ENCODE assay signal across 14 cellular contexts in genomic region chr4:128825226-128825625, GRCh38. TPM values are rescaled to one million over a fixed set of nuclear protein-coding genes. Genes with fewer than 3 reads are reported as not detected.
DNase-seq lines count a peak whose midpoint lies in the region; ATAC-seq, FAIRE-seq and TF ChIP-seq lines count a peak whose summit lies in the region.
"Had no signal": no experiment of that assay in that cellular context is flagged by ENCODE, and none has a peak within 500 bp of the region (broad histone marks: within the 10 kb centered on the region; RNA-seq: fewer than 3 reads in every experiment).

No MANE protein-coding gene starts in this region.

- H2BK5ac ChIP-seq in mesenchymal stem cell (ENCODE audit: low read depth, low read length, poor library complexity, severe bottlenecking) = no peak overlapping the region

- no peak overlapping the region for H4K8ac ChIP-seq in mesenchymal stem cell (ENCODE audit: low read length)

- no peaks in the 10 kb centered on the region for H3K27me3 Mint-ChIP-seq in natural killer cell (ENCODE audit: low read depth in 2 of 2)
- no peaks in the 10 kb centered on the region for H3K27me3 Mint-ChIP-seq in natural killer cell treated with Interleukin-12 subunit alpha and Interleukin-12 subunit beta and Interleukin-15 and Interleukin-18, amount 100 ng/mL, for 72 hours

- 23% methylated on average over 7 of the region's 7 CpGs for WGBS in K562 (ENCODE audit: insufficient coverage, low coverage, missing lambda C conversion rate)
- WGBS in mesenchymal stem cell = 84% methylated on average over 7 of the region's 7 CpGs

- H3K23ac ChIP-seq in mesenchymal stem cell (ENCODE audit: low read length in 2 of 2) = no peak overlapping the region

- H2AFZ ChIP-seq in K562 (ENCODE audit: low read depth, low read length) (no peak overlapping the region), mesenchymal stem cell (ENCODE audit: low read depth, low read length) (no peak overlapping the region)

- H3K27ac Mint-ChIP-seq in natural killer cell = peak overlapping the region; percentile 10 to 48
- H3K27ac Mint-ChIP-seq in natural killer cell treated with Interleukin-12 subunit alpha and Interleukin-12 subunit beta and Interleukin-15 and Interleukin-18, amount 100 ng/mL, for 72 hours = peak overlapping the region in 1 of 2 donors; percentile 47

- no peak overlapping the region for H3K14ac ChIP-seq in mesenchymal stem cell (ENCODE audit: low read length in 2 of 2)

- ATAC-seq in natural killer cell = no peak
- no peak for ATAC-seq in natural killer cell treated with Interleukin-12 subunit alpha and Interleukin-12 subunit beta and Interleukin-15 and Interleukin-18, amount 100 ng/mL, for 72 hours
- ATAC-seq in K562 = peak; percentile 83
- ATAC-seq in HG03571 (IDR thresholded peaks at IDR 0.05; ENCODE audit: unreplicated experiment) = no peak

- TF ChIP-seq EP300 in K562 (IDR thresholded peaks at IDR 0.05; ENCODE audit: low read length) = no peak

- H3K4me2 ChIP-seq in K562 (ENCODE audit: insufficient read depth, low read length) = peak overlapping the region; percentile 28
- no peak overlapping the region for H3K4me2 ChIP-seq in mesenchymal stem cell (ENCODE audit: low read length, poor library complexity, severe bottlenecking)

- H3K36me3 Mint-ChIP-seq in natural killer cell = no peaks in the 10 kb centered on the region
- no peaks in the 10 kb centered on the region for H3K36me3 Mint-ChIP-seq in natural killer cell treated with Interleukin-12 subunit alpha and Interleukin-12 subunit beta and Interleukin-15 and Interleukin-18, amount 100 ng/mL, for 72 hours

- H3K4me1 Mint-ChIP-seq in natural killer cell = peaks cover 65 to 66% of the 10 kb centered on the region in 2 donors
- H3K4me1 Mint-ChIP-seq in natural killer cell treated with Interleukin-12 subunit alpha and Interleukin-12 subunit beta and Interleukin-15 and Interleukin-18, amount 100 ng/mL, for 72 hours (ENCODE audit: low read depth in 2 of 2) = peaks cover 40 to 43% of the 10 kb centered on the region in 2 donors

- in situ Hi-C loops in K562 (cut with MboI) = no loop called here

- peak overlapping the region in 1 of 2 experiments; percentile 52 for H3K18ac ChIP-seq in mesenchymal stem cell (ENCODE audit: low read depth in 1 of 2, low read length in 2 of 2)

- H3K9me3 ChIP-seq in K562 (replicated peaks; ENCODE audit: control insufficient read depth, insufficient read depth, low read depth, low read length) (no peaks in the 10 kb centered on the region), mesenchymal stem cell (ENCODE audit: control insufficient read depth, low read length) (no peaks in the 10 kb centered on the region)
- H3K9me3 ChIP-seq: HAP-1 had no signal

- H3K27me3 ChIP-seq in K562 (ENCODE audit: control insufficient read depth in 2 of 2, insufficient read depth in 2 of 2, low read length in 2 of 2) = no peaks in the 10 kb centered on the region
- H3K27me3 ChIP-seq in mesenchymal stem cell (ENCODE audit: control insufficient read depth in 1 of 2, insufficient read depth in 1 of 2, low read length in 2 of 2) = no peaks in the 10 kb centered on the region
- H3K27me3 ChIP-seq: dorsolateral prefrontal cortex had no signal

- peak overlapping the region in 1 of 2 experiments; percentile 49 for H3K4ac ChIP-seq in mesenchymal stem cell (ENCODE audit: low read depth in 1 of 2, low read length in 2 of 2)

- H3K27ac ChIP-seq in K562 (ENCODE audit: extremely low read depth, low read depth, low read length) = peak overlapping the region; percentile 39; the same call in 2 of the 3 replicates
- peak overlapping the region; percentile 12 for H3K27ac ChIP-seq in mesenchymal stem cell (ENCODE audit: low read length, poor library complexity, severe bottlenecking)
- H3K27ac ChIP-seq: dorsolateral prefrontal cortex had no signal

- no peak for DNase-seq in natural killer cell
- no peak for DNase-seq in natural killer cell treated with Interleukin-12 subunit alpha and Interleukin-12 subunit beta and Interleukin-15 and Interleukin-18, amount 100 ng/mL, for 72 hours (ENCODE audit: low spot score)
- DNase-seq in K562 (ENCODE audit: extremely low read depth in 1 of 4, low spot score in 3 of 4) = peak in 2 of 4 experiments; percentile 52 to 71
- no peak for DNase-seq in mesenchymal stem cell
- no peak for DNase-seq in amygdala (lab: John Stamatoyannopoulos, UW)
- no peak for DNase-seq in germinal center (ENCODE audit: low spot score)
- DNase-seq in NCI-H69 (lab: John Stamatoyannopoulos, UW) = no peak
- DNase-seq: activated CD4-positive, CD25-positive, alpha-beta regulatory T cell; activated naive CD4-positive, alpha-beta T cell treated with Interleukin-2 at 50 U/mL for 16 hours; dorsolateral prefrontal cortex; SIG-M5 had no signal

- peak; percentile 80 for FAIRE-seq in K562 (lab: Jason Lieb, UNC)

- H3K79me1 ChIP-seq in mesenchymal stem cell (replicated peaks; ENCODE audit: low read length, poor library complexity, severe bottlenecking) = no peaks in the 10 kb centered on the region

- no peak overlapping the region for H2BK15ac ChIP-seq in mesenchymal stem cell (ENCODE audit: low read depth, poor library complexity, severe bottlenecking)

- H3K4me1 ChIP-seq in K562 (replicated peaks in 1 of 2; ENCODE audit: control insufficient read depth in 2 of 2, insufficient read depth in 2 of 2, low read length in 2 of 2) = peaks cover 12 to 24% of the 10 kb centered on the region in 2 experiments; a peak in 4 of 5 replicates
- H3K4me1 ChIP-seq in mesenchymal stem cell (ENCODE audit: control insufficient read depth, insufficient read depth, low read depth, low read length) = peaks cover 18% of the 10 kb centered on the region

- no peak overlapping the region for H3K4me3 ChIP-seq in K562
- H3K4me3 ChIP-seq in mesenchymal stem cell (ENCODE audit: insufficient read depth in 1 of 2, low read depth in 1 of 2, low read length in 2 of 2) = no peak overlapping the region
- H3K4me3 ChIP-seq: dorsolateral prefrontal cortex, HAP-1, skin epidermis had no signal

- TF ChIP-seq CTCF in natural killer cell (IDR thresholded peaks at IDR 0.05) = no peak
- TF ChIP-seq CTCF in K562 (IDR thresholded peaks at IDR 0.05 in 2 of 3, conservative IDR thresholded peaks at IDR 0.05 in 1 of 3; ENCODE audit: insufficient read depth in 2 of 3, low read depth in 1 of 3, low read length in 3 of 3) = no peak

- H3K79me2 ChIP-seq in K562 (ENCODE audit: control insufficient read depth, insufficient read depth, low read length) = peaks cover 98% of the 10 kb centered on the region

- no peak for TF ChIP-seq POLR2A in K562 (conservative IDR thresholded peaks at IDR 0.05)

- no peak overlapping the region for H3K4me3 Mint-ChIP-seq in natural killer cell
- H3K4me3 Mint-ChIP-seq in natural killer cell treated with Interleukin-12 subunit alpha and Interleukin-12 subunit beta and Interleukin-15 and Interleukin-18, amount 100 ng/mL, for 72 hours = no peak overlapping the region

- CTCF ChIA-PET in K562 (lab: Yijun Ruan, JAX; ENCODE audit: low intra/inter-chr PET ratio) = no interaction called here

- POLR2A ChIA-PET in K562 (lab: Yijun Ruan, JAX) = interaction anchor here (2.8 kb wide), 1 partner anchor 13 kb away, joined by 21 read pairs; no protein-coding TSS in a partner anchor

- no TSS peak for BruUV-seq in K562 (replicated peaks; lab: Mats Ljungman, UMichigan)

- H2AK5ac ChIP-seq in mesenchymal stem cell (ENCODE audit: low read length, severe bottlenecking) = peak overlapping the region; percentile 42

- TF ChIP-seq RAD21 in K562 (CRISPR knock-in tag; conservative IDR thresholded peaks at IDR 0.05 in 1 of 2, IDR thresholded peaks at IDR 0.05 in 1 of 2) = no peak

- H3K9me3 Mint-ChIP-seq in natural killer cell = no peaks in the 10 kb centered on the region
- H3K9me3 Mint-ChIP-seq in natural killer cell treated with Interleukin-12 subunit alpha and Interleukin-12 subunit beta and Interleukin-15 and Interleukin-18, amount 100 ng/mL, for 72 hours = no peaks in the 10 kb centered on the region

- peak overlapping the region; percentile 54 to 61 for H2BK12ac ChIP-seq in mesenchymal stem cell (ENCODE audit: low read length in 2 of 2)

- H3K9me1 ChIP-seq in K562 (ENCODE audit: control insufficient read depth, insufficient read depth, low read length) = peaks cover 7% of the 10 kb centered on the region

- peaks cover 25% of the 10 kb centered on the region; the same call in 2 of the 3 replicates for H3K36me3 ChIP-seq in K562 (ENCODE audit: control insufficient read depth, insufficient read depth, low read length)
- peaks cover 0 to 8% of the 10 kb centered on the region in 2 experiments for H3K36me3 ChIP-seq in mesenchymal stem cell (ENCODE audit: control insufficient read depth in 1 of 2, insufficient read depth in 2 of 2, low read depth in 1 of 2, low read length in 2 of 2)

- H4K20me1 ChIP-seq in K562 (replicated peaks; ENCODE audit: control insufficient read depth, insufficient read depth, low read length) = peaks cover 34% of the 10 kb centered on the region

- no peak overlapping the region; a peak in 3 of 4 replicates for H3K9ac ChIP-seq in K562 (ENCODE audit: insufficient read depth in 1 of 2, low read depth in 2 of 2, low read length in 2 of 2)
- no peak overlapping the region for H3K9ac ChIP-seq in mesenchymal stem cell (ENCODE audit: low read length)

- no peak overlapping the region for H4K91ac ChIP-seq in mesenchymal stem cell (ENCODE audit: low read length)

- intact Hi-C loops in natural killer cell (cut with micrococcal nuclease) = no loop called here
- intact Hi-C loops in K562 (cut with micrococcal nuclease) = no loop called here

- H2BK120ac ChIP-seq in mesenchymal stem cell (ENCODE audit: low read depth, low read length) = no peak overlapping the region

RNA-seq across cellular contexts. Expression of gene JADE1, which starts 15.7 kb away (rescaled TPM):
- total RNA-seq in natural killer cell (10 to 100 TPM; 48.9 to 55.8 (median 52.7) TPM), K562 (2014; rRNA removed) (24.2 and 24.4 TPM in 2 replicates), K562 (2014; rRNA removed; fragmentation: Illumina TruSeq; extraction: Trizol) (29.8 and 32.3 TPM in 2 replicates), K562 (2015; rRNA removed; fragmentation: Illumina TruSeq; extraction: Trizol) (23.5 and 26.5 TPM in 2 replicates), K562 (2021) (37.3 and 37.9 TPM in 2 replicates)
- 10 to 100 TPM; 21.7 to 33.6 TPM for total RNA-seq in natural killer cell treated with Interleukin-12 subunit alpha and Interleukin-12 subunit beta and Interleukin-15 and Interleukin-18, amount 100 ng/mL, for 72 hours
- total RNA-seq in K562 (2011; cell fraction: chromatin; rRNA removed; ENCODE audit: low replicate concordance) = 40.6 and 42.8 TPM in 2 replicates
- 21.5 and 22.1 TPM in 2 replicates for total RNA-seq in K562 (2011; cell fraction: nucleolus; rRNA removed)
- 31.1 and 35.1 TPM in 2 replicates for total RNA-seq in K562 (2011; cell fraction: nucleoplasm; rRNA removed)
- polyA plus RNA-seq in K562 (2011; rRNA removed) (14.4 and 16.6 TPM in 2 replicates), K562 (2014; fragmentation: Illumina TruSeq; extraction: Trizol) (24.0 and 26.5 TPM in 2 replicates), K562 (2014; fragmentation: Nextera tagmentation; extraction: Ambion mirVana) (10 to 100 TPM in 1 of 2 experiments, 1 to 10 TPM in 1; 8.3 to 10.8 TPM), K562 (2014; rRNA removed) (18.5 and 18.6 TPM in 2 replicates)
- polyA plus RNA-seq in K562 (2011; cell fraction: cytosol; rRNA removed) = 11.4 and 12.2 TPM in 2 replicates
- polyA plus RNA-seq in K562 (2011; cell fraction: nucleus; rRNA removed) = 21.5 and 25.9 TPM in 2 replicates
- 17.0 and 21.9 TPM in 2 replicates for polyA plus RNA-seq in K562 (2012)
- 32.5 and 34.1 TPM in 2 replicates for polyA minus RNA-seq in K562 (2011; rRNA and poly(A)+ RNA removed)
- polyA minus RNA-seq in K562 (2011; cell fraction: cytosol; rRNA and poly(A)+ RNA removed) = 13.6 and 14.0 TPM in 2 replicates
- 21.7 and 22.4 TPM in 2 replicates for polyA minus RNA-seq in K562 (2011; cell fraction: nucleus; rRNA and poly(A)+ RNA removed)
- polyA plus RNA-seq in mesenchymal stem cell (2013, experiment 1 of 2) = 10.8 TPM
- polyA plus RNA-seq in mesenchymal stem cell (2013, experiment 2 of 2) = 10.8 TPM
